Comparison of ENCODE assay signal across 8 cellular contexts in the genomic region with DNA sequence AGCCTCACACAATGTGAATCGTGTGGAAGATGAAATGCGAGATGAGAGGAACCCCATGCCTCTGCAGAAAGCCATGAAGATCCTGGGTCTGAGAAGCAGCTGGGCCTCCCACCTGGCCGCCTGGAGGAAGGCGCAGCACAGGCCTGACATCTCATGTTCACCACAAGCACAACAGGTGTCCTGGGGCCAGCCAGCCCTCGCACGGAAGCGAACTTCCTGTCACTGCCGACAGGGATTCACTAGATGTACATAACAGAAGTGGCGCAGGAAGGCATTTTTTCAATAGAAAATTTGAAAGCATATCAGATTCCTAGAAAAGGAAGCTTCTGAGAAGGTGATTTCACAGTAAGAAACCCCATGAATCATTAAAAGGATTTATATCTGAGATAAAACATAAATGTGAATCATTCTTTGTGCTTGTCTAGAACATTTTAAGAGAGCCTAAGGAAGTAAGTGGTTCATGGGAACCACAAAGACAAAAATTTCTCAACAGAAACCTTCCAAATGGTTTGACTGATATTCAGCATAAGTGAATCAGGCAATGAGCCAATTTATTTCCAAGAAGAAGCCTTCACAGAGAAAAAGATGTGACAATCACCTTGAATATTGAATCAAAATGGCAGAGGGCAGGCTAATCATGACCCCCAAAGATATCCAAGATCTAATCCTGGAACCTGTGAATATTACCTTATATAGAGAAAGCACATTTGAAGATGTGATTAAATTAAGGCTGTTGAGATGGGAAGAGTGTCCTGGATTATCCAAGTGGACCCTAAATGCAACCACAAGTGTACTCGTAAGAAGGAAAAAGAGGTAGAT.
DNase-seq lines count a peak whose midpoint lies in the region; ATAC-seq and TF ChIP-seq lines count a peak whose summit lies in the region.

No MANE protein-coding gene starts in this region.

- H3K27me3 Mint-ChIP-seq in chondrocyte (ENCODE audit: low read depth), result no peaks in the 10 kb centered on the region

- DNase-seq in AG09309 (ENCODE audit: low read depth), result peak; percentile 67
- peak; percentile 54 to 65 (median 60) for DNase-seq in activated CD4-positive, CD25-positive, alpha-beta regulatory T cell (lab: John Stamatoyannopoulos, UW)
- DNase-seq in chondrocyte (ENCODE audit: low spot score), result no peak
- DNase-seq in stimulated activated CD8-positive, alpha-beta memory T cell treated with anti-CD3 and anti-CD28 coated beads, Interleukin-15, amount 100 ng/mL, for 48 hours (ENCODE audit: low read depth in 2 of 2), result peak; percentile 82 to 84
- no peak for DNase-seq in iPS-NIHi11 (ENCODE audit: low spot score)
- DNase-seq in NCI-H1436 treated with DMSO at 0.1 percent for 48 hours (lab: John Stamatoyannopoulos, UW), result no peak

- peak overlapping the region; percentile 53 for H3K27ac Mint-ChIP-seq in chondrocyte (ENCODE audit: unreplicated experiment)

- no peak overlapping the region for H3K4me3 ChIP-seq in AG09309 (ENCODE audit: control insufficient read depth, low read depth, low read length)

- TF ChIP-seq CTCF in AG09309 (IDR thresholded peaks at IDR 0.05; ENCODE audit: control insufficient read depth, insufficient read depth, low read depth, low read length, missing control alignments) (no peak), chondrocyte (IDR thresholded peaks at IDR 0.05) (no peak)

- ATAC-seq in GM19397 (IDR thresholded peaks at IDR 0.05; ENCODE audit: unreplicated experiment) (peak; percentile 100), HG03432 (IDR thresholded peaks at IDR 0.05; ENCODE audit: unreplicated experiment) (peak; percentile 100)

- H3K9me3 Mint-ChIP-seq in chondrocyte (ENCODE audit: low read depth), result no peaks in the 10 kb centered on the region

- no peaks in the 10 kb centered on the region for H3K36me3 Mint-ChIP-seq in chondrocyte (ENCODE audit: low read depth)

- peaks cover 13% of the 10 kb centered on the region for H3K4me1 Mint-ChIP-seq in chondrocyte (ENCODE audit: low read depth)

- no peak overlapping the region for H3K4me3 Mint-ChIP-seq in chondrocyte (ENCODE audit: unreplicated experiment)

Comparison
In these comparisons a context has a peak if more than half of its experiments do, and no peak if none do; other contexts are left out.
1. DNase-seq: peak in AG09309 (single experiment), activated CD4-positive, CD25-positive, alpha-beta regulatory T cell (4 of 4) and stimulated activated CD8-positive, alpha-beta memory T cell treated with anti-CD3 and anti-CD28 coated beads, Interleukin-15, amount 100 ng/mL, for 48 hours (2 of 2); none in chondrocyte (single experiment), iPS-NIHi11 (single experiment) and NCI-H1436 treated with DMSO at 0.1 percent for 48 hours (single experiment).